In the genomic region with DNA sequence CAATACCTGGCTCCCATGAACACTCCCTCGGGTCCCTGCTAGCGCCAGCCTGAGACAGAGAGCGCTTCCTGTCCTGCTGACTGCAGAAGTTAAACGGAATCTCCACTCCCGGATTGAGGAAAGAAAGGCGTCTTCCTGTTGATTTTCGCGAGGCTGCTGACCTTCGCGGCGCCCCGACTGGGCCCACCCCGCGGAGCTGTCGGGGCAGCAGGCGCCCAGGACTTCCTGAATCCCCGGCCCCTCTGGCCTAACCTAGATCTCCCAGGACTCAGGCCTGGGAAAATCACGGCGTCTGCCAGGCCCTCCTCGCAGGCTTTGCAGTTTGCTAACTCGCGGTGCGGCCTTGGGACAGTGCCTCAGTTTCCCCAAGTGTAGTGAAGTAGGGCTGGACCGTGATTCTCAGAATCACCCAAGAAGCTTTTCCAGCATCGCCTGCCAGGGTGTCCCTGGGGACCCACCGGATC, we compare ENCODE assay signal across 9 cellular contexts.
DNase-seq lines count a peak whose midpoint lies in the region; ATAC-seq, FAIRE-seq and TF ChIP-seq lines count a peak whose summit lies in the region.
"Had no signal": no experiment of that assay in that cellular context is flagged by ENCODE, and none has a peak within 500 bp of the region (broad histone marks: within the 10 kb centered on the region; RNA-seq: fewer than 3 reads in every experiment).

No MANE protein-coding gene starts in this region.

- 4 to 7% methylated on average over 13 to 26 of the region's 26 CpGs for WGBS in endodermal cell (ENCODE audit: insufficient coverage in 1 of 2, insufficient read length in 1 of 2), 2 experiments
- 2 to 3% methylated on average over 20 to 25 of the region's 26 CpGs for WGBS in mesodermal cell (ENCODE audit: insufficient coverage in 2 of 2), 2 experiments

- no peak for FAIRE-seq in HTR-8/SVneo (lab: Jason Lieb, UNC)

- H3K4me1 ChIP-seq in endodermal cell (ENCODE audit: control insufficient read depth, insufficient read depth, low read length) (peaks cover 6% of the 10 kb centered on the region), mesodermal cell (ENCODE audit: control insufficient read depth, insufficient read depth, low read length, poor library complexity, severe bottlenecking) (no peaks in the 10 kb centered on the region), uterus (peaks cover 0 to 3% of the 10 kb centered on the region in 2 donors)

- H3K4me1 Mint-ChIP-seq in activated T-cell treated with anti-CD3 and anti-CD28 coated beads, Interleukin-2, amount 50 U/mL, for 72 hours (ENCODE audit: low read depth): peaks cover 6% of the 10 kb centered on the region
- peaks cover 28% of the 10 kb centered on the region for H3K4me1 Mint-ChIP-seq in endodermal cell

- H3K27ac ChIP-seq in endodermal cell (ENCODE audit: low read depth, low read length): peak overlapping the region; percentile 2
- H3K27ac ChIP-seq in mesodermal cell (ENCODE audit: low read depth, low read length, severe bottlenecking): peak overlapping the region; percentile 94
- H3K27ac ChIP-seq in uterus: peak overlapping the region; percentile 50 to 55

- intact Hi-C loops in uterus (cut with DNase I; ENCODE audit: low total_unique reads): no loop called here

- H3K27me3 ChIP-seq in endodermal cell (ENCODE audit: control insufficient read depth, insufficient read depth, low read length, poor library complexity, severe bottlenecking): no peaks in the 10 kb centered on the region
- peaks cover 0 to 7% of the 10 kb centered on the region in 2 donors for H3K27me3 ChIP-seq in uterus

- H3K9ac ChIP-seq in endodermal cell (ENCODE audit: extremely low read depth, low read length, poor library complexity, severe bottlenecking): peak overlapping the region; percentile 68

- no peak for TF ChIP-seq CTCF in endodermal cell (conservative IDR thresholded peaks at IDR 0.05)
- no peak for TF ChIP-seq CTCF in uterus (IDR thresholded peaks at IDR 0.05)

- H3K9me3 ChIP-seq in endodermal cell (ENCODE audit: control insufficient read depth, low read length) (peaks cover 6% of the 10 kb centered on the region), mesodermal cell (ENCODE audit: control insufficient read depth, low read length) (peaks cover 3% of the 10 kb centered on the region), uterus (no peaks in the 10 kb centered on the region)

- H3K4me3 Mint-ChIP-seq in activated T-cell treated with anti-CD3 and anti-CD28 coated beads, Interleukin-2, amount 50 U/mL, for 72 hours: peak overlapping the region; percentile 64 to 79
- peak overlapping the region; percentile 80 for H3K4me3 Mint-ChIP-seq in endodermal cell

- H3K9me3 Mint-ChIP-seq in activated T-cell treated with anti-CD3 and anti-CD28 coated beads, Interleukin-2, amount 50 U/mL, for 72 hours: peaks cover 0 to 3% of the 10 kb centered on the region in 2 donors
- H3K9me3 Mint-ChIP-seq in endodermal cell: peaks cover 14% of the 10 kb centered on the region

- no peaks in the 10 kb centered on the region for H3K36me3 ChIP-seq in endodermal cell (ENCODE audit: control insufficient read depth, insufficient read depth, low read length)
- H3K36me3 ChIP-seq in mesodermal cell (ENCODE audit: control insufficient read depth, insufficient read depth, low read length): no peaks in the 10 kb centered on the region
- H3K36me3 ChIP-seq in uterus: no peaks in the 10 kb centered on the region

- H3K27me3 Mint-ChIP-seq in activated T-cell treated with anti-CD3 and anti-CD28 coated beads, Interleukin-2, amount 50 U/mL, for 72 hours (ENCODE audit: low read depth): peaks cover 45% of the 10 kb centered on the region
- no peaks in the 10 kb centered on the region for H3K27me3 Mint-ChIP-seq in endodermal cell (ENCODE audit: insufficient read depth)

- H3K36me3 Mint-ChIP-seq in activated T-cell treated with anti-CD3 and anti-CD28 coated beads, Interleukin-2, amount 50 U/mL, for 72 hours (ENCODE audit: insufficient read depth in 2 of 2): peaks cover 0 to 2% of the 10 kb centered on the region in 2 donors
- H3K36me3 Mint-ChIP-seq in endodermal cell (ENCODE audit: low read depth): peaks cover 18% of the 10 kb centered on the region

- no peak for ATAC-seq in activated T-cell treated with anti-CD3 and anti-CD28 coated beads, Interleukin-2, amount 50 U/mL, for 72 hours (replicated peaks in 1 of 2)
- ATAC-seq in GM18907 (IDR thresholded peaks at IDR 0.05; ENCODE audit: unreplicated experiment): no peak

- TF ChIP-seq POLR2A in uterus (IDR thresholded peaks at IDR 0.05): no peak

- no peak for DNase-seq in activated T-cell treated with anti-CD3 and anti-CD28 coated beads, Interleukin-2, amount 50 U/mL, for 72 hours
- no peak for DNase-seq in activated T-cell treated with anti-CD3 and anti-CD28 coated beads, Interleukin-2, amount 50 U/mL, for 1 hour
- DNase-seq in endodermal cell (peak; percentile 83), uterus (no peak), HTR-8/SVneo (ENCODE audit: insufficient read length, low spot score) (no peak), DMS79 treated with DMSO at 0.1 percent for 48 hours (lab: John Stamatoyannopoulos, UW) (no peak)
- DNase-seq: activated CD8-positive, alpha-beta memory T cell treated with anti-CD3 and anti-CD28 coated beads, Interleukin-2, amount 50 U/mL, for 4 hours had no signal

- H3K4me3 ChIP-seq in endodermal cell (ENCODE audit: low read length) (peak overlapping the region; percentile 77), mesodermal cell (ENCODE audit: extremely low read depth, insufficient read depth, low read length, poor library complexity, severe bottlenecking) (peak overlapping the region; percentile 46), uterus (peak overlapping the region; percentile 20 to 36)

- H3K27ac Mint-ChIP-seq in activated T-cell treated with anti-CD3 and anti-CD28 coated beads, Interleukin-2, amount 50 U/mL, for 72 hours: no peak overlapping the region
- peak overlapping the region; percentile 95 for H3K27ac Mint-ChIP-seq in endodermal cell

Comparison
In these comparisons a context has a peak if more than half of its experiments do, and no peak if none do; other contexts are left out.
1. H3K27ac ChIP-seq: peak in every context shown above with its lines; median percentile 94 in mesodermal cell; 52 in uterus; 2 in endodermal cell.